Comparison of ENCODE assay signal across 23 cellular contexts in genomic region chr19:13894552-13894951, GRCh38. TPM values are rescaled to one million over a fixed set of nuclear protein-coding genes. Genes with fewer than 3 reads are reported as not detected.
A peak's percentile ranks its signal among the peaks of the same experiment; 100 is the strongest.
DNase-seq lines count a peak whose midpoint lies in the region; ATAC-seq and TF ChIP-seq lines count a peak whose summit lies in the region.
"Had no signal": no experiment of that assay in that cellular context is flagged by ENCODE, and none has a peak within 500 bp of the region (broad histone marks: within the 10 kb centered on the region; RNA-seq: fewer than 3 reads in every experiment).

No MANE protein-coding gene starts in this region.

- ATAC-seq in mucosa of descending colon: peak; percentile 60
- no peak for ATAC-seq in HG03442 (IDR thresholded peaks at IDR 0.05; ENCODE audit: unreplicated experiment)
- ATAC-seq: CD8-positive, alpha-beta T cell; GM12878 had no signal

- no peak overlapping the region for H3K4me3 ChIP-seq in mucosa of descending colon
- H3K4me3 ChIP-seq: BLaER1 treated with 17β-estradiol and CSF1 and Interleukin-3, amounts not matched to agents 10 nM and 100 nM; GM12878 had no signal

- H3K9me3 ChIP-seq in mucosa of descending colon: no peaks in the 10 kb centered on the region
- H3K9me3 ChIP-seq: BLaER1 treated with 17β-estradiol and CSF1 and Interleukin-3, amounts not matched to agents 10 nM and 100 nM had no signal

- peak; percentile 52 for DNase-seq in foreskin melanocyte
- no peak for DNase-seq in mucosa of descending colon
- DNase-seq in NCI-H146 treated with DMSO at 0.1 percent for 48 hours (lab: John Stamatoyannopoulos, UW; ENCODE audit: unreplicated experiment): no peak
- no peak for DNase-seq in stimulated activated naive CD4-positive, alpha-beta T cell treated with Interleukin-2 at 50 U/mL for 16 hours (lab: John Stamatoyannopoulos, UW)
- DNase-seq: 8988T; ACHN; CD4-positive, alpha-beta T cell; CD8-positive, alpha-beta T cell; COR-L47; DMS 273 treated with DMSO at 0.1 percent for 48 hours; DMS153; DMS53; DMS79; DND-41; EL; GDM1 had no signal

- no peaks in the 10 kb centered on the region for H3K36me3 ChIP-seq in mucosa of descending colon (ENCODE audit: low read depth)
- H3K36me3 ChIP-seq: BLaER1 treated with 17β-estradiol and CSF1 and Interleukin-3, amounts not matched to agents 10 nM and 100 nM had no signal

- no peak for TF ChIP-seq CTCF in mucosa of descending colon (IDR thresholded peaks at IDR 0.05)

- intact Hi-C loops in mucosa of descending colon (cut with DNase I, micrococcal nuclease): no loop called here

- H3K4me1 ChIP-seq in mucosa of descending colon (ENCODE audit: low read depth): peaks cover 15% of the 10 kb centered on the region

RNA-seq across cellular contexts. Expression of gene BRME1, which starts 11.4 kb away (rescaled TPM):
- 10 to 100 TPM in 2 of 3 donors, 1 to 10 TPM in 1; 5.5 to 12.9 (median 10.8) TPM for total RNA-seq in mucosa of descending colon

RNA-seq across cellular contexts. Expression of gene CC2D1A, which starts 11.4 kb away (rescaled TPM):
- total RNA-seq in mucosa of descending colon: 100 to 1,000 TPM in 2 of 3 donors, 10 to 100 TPM in 1; 68.4 to 118 (median 101) TPM

RNA-seq across cellular contexts. Expression of gene NANOS3, which starts 17.6 kb away (rescaled TPM):
- 1 to 10 TPM in 1 of 3 donors, not detected in 2; 1.5 TPM for total RNA-seq in mucosa of descending colon
- total RNA-seq: B cell; CD8-positive, alpha-beta T cell; Daoy had no signal

RNA-seq across cellular contexts. Expression of gene PODNL1, which starts 43.7 kb away (rescaled TPM):
- total RNA-seq in mucosa of descending colon: 1 to 10 TPM; 1.7 to 3.4 (median 2.9) TPM
- total RNA-seq: A673; B cell; CD4-positive, alpha-beta T cell; CD8-positive, alpha-beta T cell; Daoy; G401; GM12878 had no signal

RNA-seq across cellular contexts. Expression of gene DCAF15, which starts 57.8 kb away (rescaled TPM):
- total RNA-seq in mucosa of descending colon: 10 to 100 TPM; 26.4 to 35.2 (median 34.7) TPM
